10 cellular contexts compared by ENCODE assay signal in genomic region chr16:87582221-87582965, GRCh38. TPM values are rescaled to one million over a fixed set of nuclear protein-coding genes. Genes with fewer than 3 reads are reported as not detected.
DNase-seq lines count a peak whose midpoint lies in the region; ATAC-seq and TF ChIP-seq lines count a peak whose summit lies in the region.
"Had no signal": no experiment of that assay in that cellular context is flagged by ENCODE, and none has a peak within 500 bp of the region (broad histone marks: within the 10 kb centered on the region; RNA-seq: fewer than 3 reads in every experiment).

No MANE protein-coding gene starts in this region.

- H3K4me3 ChIP-seq in AG04449 (ENCODE audit: low read depth, low read length) (peak overlapping the region; percentile 20), SJSA1 (peak overlapping the region; percentile 31), fibroblast of the aortic adventitia (ENCODE audit: low read depth, low read length) (peak overlapping the region; percentile 48)
- H3K4me3 ChIP-seq: BLaER1 treated with 17β-estradiol and CSF1 and Interleukin-3, amounts not matched to agents 10 nM and 100 nM had no signal

- no peaks in the 10 kb centered on the region for H3K9me3 Mint-ChIP-seq in nephron
- no peaks in the 10 kb centered on the region for H3K9me3 Mint-ChIP-seq in activated CD8-positive, alpha-beta T cell treated with anti-CD3 and anti-CD28 coated beads, Interleukin-2, amount 10 ng/mL, durations not matched to agents 7 days and 5 days (ENCODE audit: insufficient read depth)
- H3K9me3 Mint-ChIP-seq: naive thymus-derived CD4-positive, alpha-beta T cell had no signal

- H3K9me3 ChIP-seq in SJSA1 (replicated peaks), result 0 out of 2 replicates have a peak, but pooled peaks cover 5% of the 10 kb centered on the region
- H3K9me3 ChIP-seq: BLaER1 treated with 17β-estradiol and CSF1 and Interleukin-3, amounts not matched to agents 10 nM and 100 nM had no signal

- H3K36me3 Mint-ChIP-seq in nephron (ENCODE audit: low read depth), result no peaks in the 10 kb centered on the region
- no peaks in the 10 kb centered on the region for H3K36me3 Mint-ChIP-seq in activated CD8-positive, alpha-beta T cell treated with anti-CD3 and anti-CD28 coated beads, Interleukin-2, amount 10 ng/mL, durations not matched to agents 7 days and 5 days (ENCODE audit: low read depth)
- H3K36me3 Mint-ChIP-seq: naive thymus-derived CD4-positive, alpha-beta T cell had no signal

- peaks cover 28% of the 10 kb centered on the region for H3K4me1 Mint-ChIP-seq in nephron
- H3K4me1 Mint-ChIP-seq in activated CD8-positive, alpha-beta T cell treated with anti-CD3 and anti-CD28 coated beads, Interleukin-2, amount 10 ng/mL, durations not matched to agents 7 days and 5 days (ENCODE audit: low read depth), result no peaks in the 10 kb centered on the region
- H3K4me1 Mint-ChIP-seq: naive thymus-derived CD4-positive, alpha-beta T cell had no signal

- H3K36me3 ChIP-seq in SJSA1, result no peaks in the 10 kb centered on the region
- H3K36me3 ChIP-seq: BLaER1 treated with 17β-estradiol and CSF1 and Interleukin-3, amounts not matched to agents 10 nM and 100 nM had no signal

- peaks cover 69% of the 10 kb centered on the region for H3K4me1 ChIP-seq in SJSA1 (replicated peaks)

- TF ChIP-seq CTCF in AG04449 (IDR thresholded peaks at IDR 0.05; ENCODE audit: insufficient read depth, low read length, missing control alignments) (no peak), fibroblast of the aortic adventitia (IDR thresholded peaks at IDR 0.05; ENCODE audit: insufficient read depth, low read length) (no peak), nephron (IDR thresholded peaks at IDR 0.05; ENCODE audit: unreplicated experiment in 3 of 3) (no peak)

- ATAC-seq in GM21717 (IDR thresholded peaks at IDR 0.05; ENCODE audit: unreplicated experiment), result no peak
- ATAC-seq in activated CD8-positive, alpha-beta T cell treated with anti-CD3 and anti-CD28 coated beads, Interleukin-2, amount 10 ng/mL, durations not matched to agents 7 days and 5 days, result no peak
- ATAC-seq: naive thymus-derived CD4-positive, alpha-beta T cell had no signal

- peaks cover 48% of the 10 kb centered on the region for H3K27me3 Mint-ChIP-seq in nephron (ENCODE audit: low read depth)
- peaks cover 17% of the 10 kb centered on the region for H3K27me3 Mint-ChIP-seq in activated CD8-positive, alpha-beta T cell treated with anti-CD3 and anti-CD28 coated beads, Interleukin-2, amount 10 ng/mL, durations not matched to agents 7 days and 5 days (ENCODE audit: low read depth)

- CTCF ChIA-PET in AG04449 (lab: Yijun Ruan, JAX), result interaction anchor here (0.8 to 10.5 kb wide), 11 partner anchors 9 to 197 kb away, joined by 3 to 168 read pairs (median 4); no protein-coding TSS in a partner anchor
- CTCF ChIA-PET in activated CD8-positive, alpha-beta T cell treated with anti-CD3 and anti-CD28 coated beads, Interleukin-2, amount 10 ng/mL, durations not matched to agents 7 days and 5 days (lab: Charles Lee), result no interaction called here

- no peak overlapping the region for H3K4me3 Mint-ChIP-seq in nephron
- H3K4me3 Mint-ChIP-seq in activated CD8-positive, alpha-beta T cell treated with anti-CD3 and anti-CD28 coated beads, Interleukin-2, amount 10 ng/mL, durations not matched to agents 7 days and 5 days, result no peak overlapping the region
- H3K4me3 Mint-ChIP-seq: naive thymus-derived CD4-positive, alpha-beta T cell had no signal

- DNase-seq in AG04449 (ENCODE audit: low read depth, low spot score), result no peak
- peak; percentile 87 to 96 for DNase-seq in SJSA1 (ENCODE audit: low read depth in 1 of 2, low spot score in 2 of 2)
- peak; percentile 95 for DNase-seq in fibroblast of the aortic adventitia (ENCODE audit: low read depth)
- no peak for DNase-seq in NCI-H1930 (lab: John Stamatoyannopoulos, UW)
- no peak for DNase-seq in HUDEP-2 (lab: John Stamatoyannopoulos, UW; ENCODE audit: unreplicated experiment in 76 of 76)
- no peak for DNase-seq in activated CD8-positive, alpha-beta T cell treated with anti-CD3 and anti-CD28 coated beads, Interleukin-2, amount 10 ng/mL, durations not matched to agents 7 days and 5 days
- DNase-seq: naive thymus-derived CD4-positive, alpha-beta T cell had no signal

- H3K27ac ChIP-seq in SJSA1, result peak overlapping the region; percentile 98
- H3K27ac ChIP-seq: BLaER1 treated with 17β-estradiol and CSF1 and Interleukin-3, amounts not matched to agents 10 nM and 100 nM had no signal

- peak overlapping the region; percentile 82 to 94 (median 88) for H3K27ac Mint-ChIP-seq in nephron
- H3K27ac Mint-ChIP-seq in activated CD8-positive, alpha-beta T cell treated with anti-CD3 and anti-CD28 coated beads, Interleukin-2, amount 10 ng/mL, durations not matched to agents 7 days and 5 days, result no peak overlapping the region
- H3K27ac Mint-ChIP-seq: naive thymus-derived CD4-positive, alpha-beta T cell had no signal

- POLR2A ChIA-PET in AG04449 (lab: Yijun Ruan, JAX), result interaction anchor here (0.6 to 1.4 kb wide), 8 partner anchors 20 to 1228 kb away, joined by 3 to 4 read pairs (median 4); partner anchors contain the start of gene FBXO31
- POLR2A ChIA-PET in activated CD8-positive, alpha-beta T cell treated with anti-CD3 and anti-CD28 coated beads, Interleukin-2, amount 10 ng/mL, durations not matched to agents 7 days and 5 days (lab: Charles Lee), result no interaction called here

- no peaks in the 10 kb centered on the region for H3K27me3 ChIP-seq in SJSA1 (replicated peaks)
- H3K27me3 ChIP-seq: BLaER1 treated with 17β-estradiol and CSF1 and Interleukin-3, amounts not matched to agents 10 nM and 100 nM had no signal

RNA-seq across cellular contexts. Expression of gene JPH3, which starts 19.9 kb away (rescaled TPM):
- 0.11 TPM in 1 of 2 replicates, not detected in the other for total RNA-seq in SJSA1 (2014; rRNA removed; shearing (Covaris generic))
- total RNA-seq in fibroblast of the aortic adventitia (ENCODE audit: low replicate concordance), result not detected in 2 replicates
- not detected for total RNA-seq in activated CD8-positive, alpha-beta T cell treated with anti-CD3 and anti-CD28 coated beads, Interleukin-2, amount 10 ng/mL, durations not matched to agents 7 days and 5 days
- total RNA-seq: naive thymus-derived CD4-positive, alpha-beta T cell had no signal

Comparison
In these comparisons a context has a peak if more than half of its experiments do, and no peak if none do; other contexts are left out.
1. DNase-seq: peak in SJSA1 (2 of 2) and fibroblast of the aortic adventitia (single experiment); none in AG04449 (single experiment), NCI-H1930 (0 of 2), HUDEP-2 (0 of 76) and activated CD8-positive, alpha-beta T cell treated with anti-CD3 and anti-CD28 coated beads, Interleukin-2, amount 10 ng/mL, durations not matched to agents 7 days and 5 days (single experiment).
2. Peak in every context shown above with its lines, with median percentiles within 50 percentile points of each other: H3K4me3 ChIP-seq.